In the genomic region with DNA sequence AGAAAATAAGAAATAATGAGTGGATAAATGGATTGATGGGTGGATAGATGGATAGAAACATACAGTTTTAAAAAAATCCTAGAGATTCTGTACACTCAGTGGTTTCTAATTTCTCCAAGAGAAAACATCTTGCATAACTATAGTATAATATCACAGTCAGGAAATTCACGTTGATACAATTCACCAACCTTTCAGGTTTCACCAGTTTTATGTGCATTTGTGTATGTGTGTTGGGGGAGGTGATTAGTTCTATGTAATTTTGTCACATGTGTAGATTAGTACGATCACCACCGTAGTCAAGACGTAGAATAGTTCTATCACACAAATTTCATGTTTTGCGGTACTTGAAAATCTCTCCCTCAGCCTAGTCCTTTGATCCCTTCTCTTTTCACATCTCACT, we compare ENCODE assay signal across 26 cellular contexts.
"Had no signal": no experiment of that assay in that cellular context is flagged by ENCODE, and none has a peak within 500 bp of the region (broad histone marks: within the 10 kb centered on the region; RNA-seq: fewer than 3 reads in every experiment).

No MANE protein-coding gene starts in this region.

- H3K4me1 Mint-ChIP-seq: endodermal cell; mesothelial cell of epicardium; naive B cell; naive thymus-derived CD8-positive, alpha-beta T cell had no signal

- H3K4me3 ChIP-seq: colonic mucosa, esophagus squamous epithelium, gastrocnemius medialis, heart right ventricle, left lung, lower lobe of right lung, mucosa of descending colon had no signal

- H3K36me3 Mint-ChIP-seq: mesothelial cell of epicardium; naive B cell; naive thymus-derived CD8-positive, alpha-beta T cell had no signal

- H3K27me3 Mint-ChIP-seq: dendritic cell treated with granulocyte-macrophage colony-stimulating factor and Interleukin-4, amounts not matched to agents 40 ng/mL and 50 ng/mL, for 4 days; effector memory CD8-positive, alpha-beta T cell; naive B cell; naive thymus-derived CD8-positive, alpha-beta T cell had no signal

- H3K27me3 ChIP-seq: colonic mucosa, esophagus squamous epithelium, gastrocnemius medialis, heart right ventricle, left lung had no signal

- FAIRE-seq: endometrium, islet of Langerhans, keratinocyte had no signal

- H3K27ac Mint-ChIP-seq: dendritic cell treated with granulocyte-macrophage colony-stimulating factor and Interleukin-4, amounts not matched to agents 40 ng/mL and 50 ng/mL, for 4 days; effector memory CD8-positive, alpha-beta T cell; endodermal cell; mesothelial cell of epicardium; naive B cell; naive thymus-derived CD8-positive, alpha-beta T cell had no signal

- H3K36me3 ChIP-seq: colonic mucosa, esophagus squamous epithelium, gastrocnemius medialis, heart right ventricle, left lung, lower lobe of right lung had no signal

- H3K4me1 ChIP-seq: colonic mucosa, esophagus squamous epithelium, gastrocnemius medialis, heart right ventricle, left lung, lower lobe of right lung had no signal

- H3K9me3 ChIP-seq: colonic mucosa, esophagus squamous epithelium, gastrocnemius medialis, lower lobe of right lung, mucosa of descending colon had no signal

- H3K27ac ChIP-seq: colonic mucosa, esophagus squamous epithelium, gastrocnemius medialis, heart right ventricle, left lung, lower lobe of right lung had no signal

- ATAC-seq: effector memory CD8-positive, alpha-beta T cell; gastrocnemius medialis; heart right ventricle; left cardiac atrium; left lung; left ventricle myocardium superior; lower lobe of right lung; mucosa of descending colon; naive thymus-derived CD8-positive, alpha-beta T cell had no signal

- DNase-seq: colonic mucosa; cortex of kidney; effector CD8-positive, alpha-beta T cell; effector memory CD8-positive, alpha-beta T cell; endodermal cell; esophagus squamous epithelium; foreskin fibroblast; foreskin melanocyte; gastrocnemius medialis; glutamatergic neuron; head of caudate nucleus; heart right ventricle; hippocampal formation; left cardiac atrium; left lung; left ventricle myocardium superior; lower lobe of right lung; mesenchymal stem cell; mucosa of descending colon; naive B cell; naive thymus-derived CD8-positive, alpha-beta T cell had no signal

- H3K4me3 Mint-ChIP-seq: dendritic cell treated with granulocyte-macrophage colony-stimulating factor and Interleukin-4, amounts not matched to agents 40 ng/mL and 50 ng/mL, for 4 days; effector memory CD8-positive, alpha-beta T cell; endodermal cell; mesothelial cell of epicardium; naive B cell; naive thymus-derived CD8-positive, alpha-beta T cell had no signal
